13 cellular contexts compared by ENCODE assay signal in genomic region chr4:184845367-184846011, GRCh38. TPM values are rescaled to one million over a fixed set of nuclear protein-coding genes. Genes with fewer than 3 reads are reported as not detected.
DNase-seq lines count a peak whose midpoint lies in the region; FAIRE-seq and TF ChIP-seq lines count a peak whose summit lies in the region.
"Had no signal": no experiment of that assay in that cellular context is flagged by ENCODE, and none has a peak within 500 bp of the region (broad histone marks: within the 10 kb centered on the region; RNA-seq: fewer than 3 reads in every experiment).

No MANE protein-coding gene starts in this region.

- no peak overlapping the region for H3K9ac ChIP-seq in keratinocyte (ENCODE audit: control insufficient read depth, extremely low read depth, insufficient read depth, low read length)

- H3K27me3 Mint-ChIP-seq in HFFc6 (ENCODE audit: insufficient read depth), result peaks cover 22% of the 10 kb centered on the region
- peaks cover 3% of the 10 kb centered on the region for H3K27me3 Mint-ChIP-seq in endothelial cell (ENCODE audit: unreplicated experiment)
- H3K27me3 Mint-ChIP-seq: IgD-negative memory B cell had no signal

- peak; percentile 71 for DNase-seq in AG09309 (ENCODE audit: low read depth)
- peak; percentile 32 for DNase-seq in HFFc6
- peak; percentile 77 for DNase-seq in amniotic epithelial cell (ENCODE audit: low read depth)
- peak; percentile 69 for DNase-seq in keratinocyte (ENCODE audit: low read depth, low spot score)
- DNase-seq in endothelial cell (ENCODE audit: low spot score), result no peak
- no peak for DNase-seq in posterior vena cava (ENCODE audit: low spot score)
- no peak for DNase-seq in NCI-H526 treated with DMSO at 0.1 percent for 48 hours (lab: John Stamatoyannopoulos, UW)
- DNase-seq in medulla oblongata (ENCODE audit: extremely low spot score), result no peak
- DNase-seq: activated CD8-positive, alpha-beta memory T cell treated with anti-CD3 and anti-CD28 coated beads, Interleukin-2, amount 50 U/mL, for 4 hours; CD8-positive, alpha-beta T cell; nucleus accumbens had no signal

- TF ChIP-seq CTCF in AG09309 (IDR thresholded peaks at IDR 0.05; ENCODE audit: control insufficient read depth, insufficient read depth, low read depth, low read length, missing control alignments), result no peak
- TF ChIP-seq CTCF in HFFc6 (IDR thresholded peaks at IDR 0.05), result no peak
- TF ChIP-seq CTCF in keratinocyte (optimal IDR thresholded peaks at IDR 0.05 in 1 of 3, IDR thresholded peaks at IDR 0.05 in 1 of 3, conservative IDR thresholded peaks at IDR 0.05 in 1 of 3; ENCODE audit: extremely low read depth in 1 of 3, insufficient read depth in 2 of 3, low read length in 3 of 3), result no peak
- TF ChIP-seq CTCF in endothelial cell (IDR thresholded peaks at IDR 0.05; ENCODE audit: unreplicated experiment), result no peak

- H3K27ac Mint-ChIP-seq in HFFc6 (no peak overlapping the region), endothelial cell (ENCODE audit: unreplicated experiment) (no peak overlapping the region)
- H3K27ac Mint-ChIP-seq: CD8-positive, alpha-beta T cell had no signal

- H3K4me1 ChIP-seq in keratinocyte (ENCODE audit: control insufficient read depth, extremely low read depth, insufficient read depth, low read length), result no peaks in the 10 kb centered on the region
- H3K4me1 ChIP-seq: HAP-1 had no signal

- H3K27me3 ChIP-seq in keratinocyte (ENCODE audit: control insufficient read depth, extremely low read depth, insufficient read depth, low read length), result no peaks in the 10 kb centered on the region

- no peaks in the 10 kb centered on the region for H3K9me1 ChIP-seq in keratinocyte (ENCODE audit: control insufficient read depth, extremely low read depth, insufficient read depth, low read length)

- no peak overlapping the region for H3K4me2 ChIP-seq in keratinocyte (ENCODE audit: control insufficient read depth, extremely low read depth, insufficient read depth, low read depth, low read length)

- H3K9me3 Mint-ChIP-seq in HFFc6 (no peaks in the 10 kb centered on the region), endothelial cell (ENCODE audit: unreplicated experiment) (no peaks in the 10 kb centered on the region)
- H3K9me3 Mint-ChIP-seq: CD8-positive, alpha-beta T cell; IgD-negative memory B cell had no signal

- no peaks in the 10 kb centered on the region for H4K20me1 ChIP-seq in keratinocyte (ENCODE audit: control insufficient read depth, extremely low read depth, insufficient read depth, low read length)

- peak; percentile 62 for FAIRE-seq in keratinocyte (lab: Jason Lieb, UNC)

- H3K4me3 Mint-ChIP-seq in HFFc6 (no peak overlapping the region), endothelial cell (ENCODE audit: unreplicated experiment) (no peak overlapping the region)
- H3K4me3 Mint-ChIP-seq: CD8-positive, alpha-beta T cell; IgD-negative memory B cell had no signal

- H3K79me2 ChIP-seq in keratinocyte (ENCODE audit: control insufficient read depth, insufficient read depth, low read length), result no peaks in the 10 kb centered on the region

- dilution Hi-C loops in keratinocyte (cut with MboI; ENCODE audit: extremely low pct_ligation_motif_present, low sequenced_read_pairs), result no loop called here

- no peak overlapping the region for H3K4me3 ChIP-seq in AG09309 (ENCODE audit: control insufficient read depth, low read depth, low read length)
- H3K4me3 ChIP-seq in keratinocyte (ENCODE audit: control insufficient read depth in 2 of 3, extremely low read depth in 1 of 3, insufficient read depth in 2 of 3, low read depth in 1 of 3, low read length in 3 of 3), result no peak overlapping the region
- H3K4me3 ChIP-seq: HAP-1 had no signal

- no peaks in the 10 kb centered on the region for H3K36me3 ChIP-seq in keratinocyte (ENCODE audit: control insufficient read depth in 2 of 2, extremely low read depth in 1 of 2, insufficient read depth in 2 of 2, low read length in 2 of 2)
- H3K36me3 ChIP-seq: HAP-1 had no signal

- H3K9me3 ChIP-seq in keratinocyte (ENCODE audit: control insufficient read depth, low read depth, low read length), result no peaks in the 10 kb centered on the region
- H3K9me3 ChIP-seq: HAP-1 had no signal

- peak overlapping the region; percentile 41 for H3K27ac ChIP-seq in keratinocyte (ENCODE audit: control insufficient read depth, insufficient read depth, low read length)

- intact Hi-C loops in posterior vena cava (cut with DNase I), result no loop called here

- H2AFZ ChIP-seq in keratinocyte (ENCODE audit: control insufficient read depth, low read length), result no peak overlapping the region

- no peaks in the 10 kb centered on the region for H3K36me3 Mint-ChIP-seq in HFFc6 (ENCODE audit: low read depth)
- H3K36me3 Mint-ChIP-seq in endothelial cell (ENCODE audit: low read depth, unreplicated experiment), result no peaks in the 10 kb centered on the region
- H3K36me3 Mint-ChIP-seq: CD8-positive, alpha-beta T cell; IgD-negative memory B cell had no signal

- no peaks in the 10 kb centered on the region for H3K4me1 Mint-ChIP-seq in HFFc6 (ENCODE audit: low read depth)
- H3K4me1 Mint-ChIP-seq in endothelial cell (ENCODE audit: unreplicated experiment), result no peaks in the 10 kb centered on the region

RNA-seq across cellular contexts. Expression of gene ACSL1, which starts 19.7 kb away (rescaled TPM):
- 10 to 100 TPM; 21.7 to 24.0 (median 22.9) TPM for total RNA-seq in HFFc6 (2021; fragmentation: NEBNext Ultra II Directional; extraction: Animal tissue kit (Norgen Biotek cat#: 25700))
- polyA plus RNA-seq in keratinocyte, result 46.4 to 64.3 TPM (median 60.6 TPM) in 3 replicates
- 58.9 TPM for polyA plus RNA-seq in keratinocyte (2011; ENCODE audit: low read depth)
- 26.6 and 55.5 TPM in 2 replicates for polyA plus RNA-seq in keratinocyte (2011; cell fraction: cytosol; rRNA removed)
- polyA plus RNA-seq in keratinocyte (2011; cell fraction: nucleus; rRNA removed), result 61.3 and 76.7 TPM in 2 replicates
- polyA plus RNA-seq in keratinocyte (2012; ENCODE audit: low replicate concordance), result 49.9 and 91.8 TPM in 2 replicates
- polyA minus RNA-seq in keratinocyte, result 68.3 to 118 TPM (median 104 TPM) in 3 replicates
- 75.0 TPM for polyA minus RNA-seq in keratinocyte (2011; cell fraction: cytosol; rRNA and poly(A)+ RNA removed)
- 67.1 and 83.1 TPM in 2 replicates for polyA minus RNA-seq in keratinocyte (2011; cell fraction: nucleus; rRNA and poly(A)+ RNA removed)
- total RNA-seq in endothelial cell (ENCODE audit: unreplicated experiment) (4.3 TPM), posterior vena cava (10 to 100 TPM; 92.4 to 95.4 TPM)

Comparison
In these comparisons a context has a peak if more than half of its experiments do, and no peak if none do; other contexts are left out.
1. DNase-seq: peak in AG09309 (single experiment), HFFc6 (single experiment), amniotic epithelial cell (single experiment) and keratinocyte (single experiment); none in endothelial cell (single experiment), posterior vena cava (single experiment), NCI-H526 treated with DMSO at 0.1 percent for 48 hours (single experiment) and medulla oblongata (single experiment).